In genomic region chr1:19762175-19762779, GRCh38 we compare ENCODE assay signal across 8 cellular contexts. TPM values are rescaled to one million over a fixed set of nuclear protein-coding genes. Genes with fewer than 3 reads are reported as not detected.
A peak's percentile ranks its signal among the peaks of the same experiment; 100 is the strongest.
DNase-seq lines count a peak whose midpoint lies in the region; ATAC-seq and TF ChIP-seq lines count a peak whose summit lies in the region.

No MANE protein-coding gene starts in this region.

- TF ChIP-seq CTCF in HFF-Myc (IDR thresholded peaks at IDR 0.05; ENCODE audit: low read depth, low read length, missing control alignments) (peak; percentile 85), neural cell (IDR thresholded peaks at IDR 0.05; ENCODE audit: poor library complexity, severe bottlenecking) (peak; percentile 27)

- H3K27me3 ChIP-seq in neural cell (ENCODE audit: insufficient read depth, low read depth, low read length): no peaks in the 10 kb centered on the region

- no peak for TF ChIP-seq EP300 in neural cell (conservative IDR thresholded peaks at IDR 0.05; ENCODE audit: poor library complexity, severe bottlenecking)

- peak; percentile 26 for DNase-seq in CD1c-positive myeloid dendritic cell (ENCODE audit: extremely low spot score)
- no peak for DNase-seq in HFF-Myc (ENCODE audit: extremely low read depth, low read depth)
- DNase-seq in T-helper 2 cell: peak in 3 of 5 experiments; percentile 8 to 20 (median 11)
- DNase-seq in dermis microvascular lymphatic vessel endothelial cell (ENCODE audit: low read depth in 2 of 2): peak; percentile 15 to 47
- DNase-seq in pons (ENCODE audit: low spot score): no peak
- DNase-seq in GDM1 (lab: John Stamatoyannopoulos, UW): no peak

- H4K20me1 ChIP-seq in neural cell (ENCODE audit: insufficient read depth): no peaks in the 10 kb centered on the region

- no peaks in the 10 kb centered on the region for H3K36me3 ChIP-seq in neural cell (ENCODE audit: insufficient read depth, low read length)

- no peak overlapping the region for H3K4me3 ChIP-seq in HFF-Myc (replicated peaks; ENCODE audit: low read depth, low read length)
- H3K4me3 ChIP-seq in neural cell (ENCODE audit: low read length): no peak overlapping the region

- no peak overlapping the region for H3K4me2 ChIP-seq in neural cell (ENCODE audit: low read length)

- no peaks in the 10 kb centered on the region for H3K79me2 ChIP-seq in neural cell (replicated peaks; ENCODE audit: insufficient read depth, low read length)

- H3K9ac ChIP-seq in neural cell (ENCODE audit: low read length): no peak overlapping the region

- no peak overlapping the region for H3K27ac ChIP-seq in neural cell (ENCODE audit: low read length)

- no peaks in the 10 kb centered on the region for H3K9me2 ChIP-seq in neural cell (ENCODE audit: insufficient read depth, low read length)

- H3F3A ChIP-seq in neural cell (ENCODE audit: insufficient read depth, low read length, poor library complexity, severe bottlenecking): no peaks in the 10 kb centered on the region

- no peaks in the 10 kb centered on the region for H3K9me3 ChIP-seq in neural cell (ENCODE audit: low read length)

- H2AFZ ChIP-seq in neural cell (ENCODE audit: low read depth, low read length): no peak overlapping the region

- no peak for ATAC-seq in HG03196 (IDR thresholded peaks at IDR 0.05; ENCODE audit: unreplicated experiment)

- TF ChIP-seq RAD21 in neural cell (conservative IDR thresholded peaks at IDR 0.05): no peak

TF ChIP-seq in neural cell, 6 proteins besides CTCF, POLR2A, EP300 and RAD21:
- TF ChIP-seq POLR2AphosphoS5 (IDR thresholded peaks at IDR 0.05) (no peak), MXI1 (conservative IDR thresholded peaks at IDR 0.05; ENCODE audit: poor library complexity, severe bottlenecking) (no peak), TAF1 (IDR thresholded peaks at IDR 0.05; ENCODE audit: low read depth) (no peak), SMC3 (conservative IDR thresholded peaks at IDR 0.05; ENCODE audit: poor library complexity) (no peak), EZH2 (IDR thresholded peaks at IDR 0.05; ENCODE audit: borderline replicate concordance, insufficient read depth, low read length, poor library complexity, severe bottlenecking) (no peak)
- TF ChIP-seq, protein P1, sequence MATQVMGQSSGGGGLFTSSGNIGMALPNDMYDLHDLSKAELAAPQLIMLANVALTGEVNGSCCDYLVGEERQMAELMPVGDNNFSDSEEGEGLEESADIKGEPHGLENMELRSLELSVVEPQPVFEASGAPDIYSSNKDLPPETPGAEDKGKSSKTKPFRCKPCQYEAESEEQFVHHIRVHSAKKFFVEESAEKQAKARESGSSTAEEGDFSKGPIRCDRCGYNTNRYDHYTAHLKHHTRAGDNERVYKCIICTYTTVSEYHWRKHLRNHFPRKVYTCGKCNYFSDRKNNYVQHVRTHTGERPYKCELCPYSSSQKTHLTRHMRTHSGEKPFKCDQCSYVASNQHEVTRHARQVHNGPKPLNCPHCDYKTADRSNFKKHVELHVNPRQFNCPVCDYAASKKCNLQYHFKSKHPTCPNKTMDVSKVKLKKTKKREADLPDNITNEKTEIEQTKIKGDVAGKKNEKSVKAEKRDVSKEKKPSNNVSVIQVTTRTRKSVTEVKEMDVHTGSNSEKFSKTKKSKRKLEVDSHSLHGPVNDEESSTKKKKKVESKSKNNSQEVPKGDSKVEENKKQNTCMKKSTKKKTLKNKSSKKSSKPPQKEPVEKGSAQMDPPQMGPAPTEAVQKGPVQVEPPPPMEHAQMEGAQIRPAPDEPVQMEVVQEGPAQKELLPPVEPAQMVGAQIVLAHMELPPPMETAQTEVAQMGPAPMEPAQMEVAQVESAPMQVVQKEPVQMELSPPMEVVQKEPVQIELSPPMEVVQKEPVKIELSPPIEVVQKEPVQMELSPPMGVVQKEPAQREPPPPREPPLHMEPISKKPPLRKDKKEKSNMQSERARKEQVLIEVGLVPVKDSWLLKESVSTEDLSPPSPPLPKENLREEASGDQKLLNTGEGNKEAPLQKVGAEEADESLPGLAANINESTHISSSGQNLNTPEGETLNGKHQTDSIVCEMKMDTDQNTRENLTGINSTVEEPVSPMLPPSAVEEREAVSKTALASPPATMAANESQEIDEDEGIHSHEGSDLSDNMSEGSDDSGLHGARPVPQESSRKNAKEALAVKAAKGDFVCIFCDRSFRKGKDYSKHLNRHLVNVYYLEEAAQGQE (IDR thresholded peaks at IDR 0.05; ENCODE audit: borderline replicate concordance): no peak
TF ChIP-seq in neural cell: peak in this region for 0.

RNA-seq across cellular contexts. Expression of gene TMCO4, which starts 37.4 kb away (rescaled TPM):
- total RNA-seq in dermis microvascular lymphatic vessel endothelial cell: 6.7 and 9.6 TPM in 2 replicates
- polyA plus RNA-seq in neural cell: not detected in 2 replicates
- not detected in 2 replicates for polyA minus RNA-seq in neural cell

RNA-seq across cellular contexts. Expression of gene RNF186, which starts 52.8 kb away (rescaled TPM):
- not detected in 2 replicates for total RNA-seq in dermis microvascular lymphatic vessel endothelial cell
- polyA plus RNA-seq in neural cell: not detected in 2 replicates
- not detected in 2 replicates for polyA minus RNA-seq in neural cell

Comparison
In these comparisons a context has a peak if more than half of its experiments do, and no peak if none do; other contexts are left out.
1. DNase-seq: peak in CD1c-positive myeloid dendritic cell (single experiment), T-helper 2 cell (3 of 5) and dermis microvascular lymphatic vessel endothelial cell (2 of 2); none in HFF-Myc (single experiment), pons (single experiment) and GDM1 (single experiment).